15 cellular contexts compared by ENCODE assay signal in genomic region chr10:70302292-70302691, GRCh38. TPM values are rescaled to one million over a fixed set of nuclear protein-coding genes. Genes with fewer than 3 reads are reported as not detected.
DNase-seq lines count a peak whose midpoint lies in the region; ATAC-seq and TF ChIP-seq lines count a peak whose summit lies in the region.
"Had no signal": no experiment of that assay in that cellular context is flagged by ENCODE, and none has a peak within 500 bp of the region (broad histone marks: within the 10 kb centered on the region; RNA-seq: fewer than 3 reads in every experiment).

No MANE protein-coding gene starts in this region.

- H3K4me3 ChIP-seq in fibroblast of lung (replicated peaks in 1 of 4; ENCODE audit: control extremely low read depth in 1 of 4, insufficient read depth in 1 of 4, low read depth in 3 of 4, low read length in 4 of 4): no peak overlapping the region

- no peaks in the 10 kb centered on the region for H3K27me3 ChIP-seq in fibroblast of lung (ENCODE audit: control insufficient read depth, insufficient read depth, low read length)
- H3K27me3 ChIP-seq: BE2C had no signal

- no peaks in the 10 kb centered on the region for H4K20me1 ChIP-seq in fibroblast of lung (ENCODE audit: control insufficient read depth, extremely low read depth, insufficient read depth, low read length)

- no peak overlapping the region for H3K4me2 ChIP-seq in fibroblast of lung (ENCODE audit: extremely low read depth, insufficient read depth, low read length)

- DNase-seq in AG09319 (ENCODE audit: extremely low read depth, low read depth) (peak; percentile 53), NCI-H226 (peak; percentile 21), fibroblast of lung (ENCODE audit: low read depth in 2 of 2) (peak; percentile 25 to 92), mucosa of gallbladder (ENCODE audit: low spot score) (peak; percentile 35), islet precursor cell (no peak)
- DNase-seq in activated naive CD4-positive, alpha-beta T cell treated with Interleukin-2 at 50 U/mL for 16 hours: no peak
- DNase-seq: activated gamma-delta T cell, BE2C, NCI-H2171 treated with DMSO at 0.1 percent for 48 hours, SHP77 treated with DMSO at 0.1 percent for 48 hours had no signal

- H2AFZ ChIP-seq in fibroblast of lung (ENCODE audit: low read length): no peak overlapping the region

- no peak overlapping the region for H3K27ac ChIP-seq in fibroblast of lung (ENCODE audit: insufficient read depth, low read length)

- H3K9me3 ChIP-seq in fibroblast of lung (ENCODE audit: control insufficient read depth, insufficient read depth, low read depth, low read length): no peaks in the 10 kb centered on the region
- H3K9me3 ChIP-seq: BE2C had no signal

- TF ChIP-seq CTCF in AG09319 (IDR thresholded peaks at IDR 0.05; ENCODE audit: low read depth, low read length) (no peak), fibroblast of lung (conservative IDR thresholded peaks at IDR 0.05 in 1 of 2, IDR thresholded peaks at IDR 0.05 in 1 of 2; ENCODE audit: low read depth in 1 of 2, low read length in 2 of 2) (no peak)

- H3K36me3 ChIP-seq in fibroblast of lung (ENCODE audit: control insufficient read depth, insufficient read depth, low read length): no peaks in the 10 kb centered on the region

- ATAC-seq in HG03460 (IDR thresholded peaks at IDR 0.05; ENCODE audit: unreplicated experiment) (no peak), GM21515 (IDR thresholded peaks at IDR 0.05; ENCODE audit: unreplicated experiment) (no peak)
- ATAC-seq: activated CD4-positive, CD25-positive, alpha-beta regulatory T cell treated with anti-CD3 and anti-CD28 coated beads, Interleukin-2, amount 50 U/mL, for 24 hours; natural killer cell treated with Interleukin-12 subunit alpha and Interleukin-12 subunit beta and Interleukin-15 and Interleukin-18, amount 100 ng/mL, for 72 hours had no signal

- H3K9ac ChIP-seq in fibroblast of lung (ENCODE audit: insufficient read depth, low read length): no peak overlapping the region

- H3K79me2 ChIP-seq in fibroblast of lung (ENCODE audit: control insufficient read depth, insufficient read depth, low read length): no peaks in the 10 kb centered on the region

- H3K4me1 ChIP-seq in fibroblast of lung (ENCODE audit: control insufficient read depth, extremely low read depth, insufficient read depth, low read length): no peaks in the 10 kb centered on the region
- H3K4me1 ChIP-seq: BE2C had no signal

RNA-seq across cellular contexts. Expression of gene NPFFR1, which starts 18.5 kb away (rescaled TPM):
- total RNA-seq in fibroblast of lung: under 0.01 TPM in 1 of 2 replicates, not detected in the other
- not detected in 2 replicates for polyA plus RNA-seq in fibroblast of lung
- polyA plus RNA-seq in fibroblast of lung (2012): not detected in 2 replicates
- polyA minus RNA-seq in fibroblast of lung (ENCODE audit: low replicate concordance): not detected in 2 replicates
- 0.03 TPM for total RNA-seq in mucosa of gallbladder
- total RNA-seq: dermis microvascular lymphatic vessel endothelial cell had no signal

Comparison
In these comparisons a context has a peak if more than half of its experiments do, and no peak if none do; other contexts are left out.
1. DNase-seq: peak in AG09319 (single experiment), NCI-H226 (single experiment), fibroblast of lung (2 of 2) and mucosa of gallbladder (single experiment); none in activated naive CD4-positive, alpha-beta T cell treated with Interleukin-2 at 50 U/mL for 16 hours (single experiment) and islet precursor cell (single experiment).